In the genomic region with DNA sequence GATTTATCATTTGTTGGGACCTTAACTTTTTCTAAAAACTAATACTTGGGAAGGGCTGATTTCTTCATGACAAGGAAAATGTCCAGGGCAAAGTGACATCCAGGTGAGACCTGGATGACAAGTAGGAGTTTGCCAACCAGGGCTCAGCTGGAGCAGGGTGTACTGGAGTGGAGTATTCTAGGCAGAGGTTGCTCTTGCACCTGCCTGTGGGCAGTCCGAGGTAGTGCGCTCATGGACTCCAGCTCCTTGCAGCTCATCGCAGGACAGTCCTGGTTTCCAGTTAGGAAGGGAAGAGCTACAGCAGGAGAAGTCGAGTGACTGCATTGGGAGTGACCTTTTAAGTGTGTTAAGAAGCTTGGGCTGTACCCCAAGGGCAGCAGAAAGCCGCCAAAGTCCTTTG, we compare ENCODE assay signal across 1 cellular context.
TF ChIP-seq lines count a peak whose summit lies in the region.

No MANE protein-coding gene starts in this region.

TF ChIP-seq in GM23338, 12 proteins besides CTCF, POLR2A, EP300 and RAD21 (continued from another document):
- TF ChIP-seq, protein P1, sequence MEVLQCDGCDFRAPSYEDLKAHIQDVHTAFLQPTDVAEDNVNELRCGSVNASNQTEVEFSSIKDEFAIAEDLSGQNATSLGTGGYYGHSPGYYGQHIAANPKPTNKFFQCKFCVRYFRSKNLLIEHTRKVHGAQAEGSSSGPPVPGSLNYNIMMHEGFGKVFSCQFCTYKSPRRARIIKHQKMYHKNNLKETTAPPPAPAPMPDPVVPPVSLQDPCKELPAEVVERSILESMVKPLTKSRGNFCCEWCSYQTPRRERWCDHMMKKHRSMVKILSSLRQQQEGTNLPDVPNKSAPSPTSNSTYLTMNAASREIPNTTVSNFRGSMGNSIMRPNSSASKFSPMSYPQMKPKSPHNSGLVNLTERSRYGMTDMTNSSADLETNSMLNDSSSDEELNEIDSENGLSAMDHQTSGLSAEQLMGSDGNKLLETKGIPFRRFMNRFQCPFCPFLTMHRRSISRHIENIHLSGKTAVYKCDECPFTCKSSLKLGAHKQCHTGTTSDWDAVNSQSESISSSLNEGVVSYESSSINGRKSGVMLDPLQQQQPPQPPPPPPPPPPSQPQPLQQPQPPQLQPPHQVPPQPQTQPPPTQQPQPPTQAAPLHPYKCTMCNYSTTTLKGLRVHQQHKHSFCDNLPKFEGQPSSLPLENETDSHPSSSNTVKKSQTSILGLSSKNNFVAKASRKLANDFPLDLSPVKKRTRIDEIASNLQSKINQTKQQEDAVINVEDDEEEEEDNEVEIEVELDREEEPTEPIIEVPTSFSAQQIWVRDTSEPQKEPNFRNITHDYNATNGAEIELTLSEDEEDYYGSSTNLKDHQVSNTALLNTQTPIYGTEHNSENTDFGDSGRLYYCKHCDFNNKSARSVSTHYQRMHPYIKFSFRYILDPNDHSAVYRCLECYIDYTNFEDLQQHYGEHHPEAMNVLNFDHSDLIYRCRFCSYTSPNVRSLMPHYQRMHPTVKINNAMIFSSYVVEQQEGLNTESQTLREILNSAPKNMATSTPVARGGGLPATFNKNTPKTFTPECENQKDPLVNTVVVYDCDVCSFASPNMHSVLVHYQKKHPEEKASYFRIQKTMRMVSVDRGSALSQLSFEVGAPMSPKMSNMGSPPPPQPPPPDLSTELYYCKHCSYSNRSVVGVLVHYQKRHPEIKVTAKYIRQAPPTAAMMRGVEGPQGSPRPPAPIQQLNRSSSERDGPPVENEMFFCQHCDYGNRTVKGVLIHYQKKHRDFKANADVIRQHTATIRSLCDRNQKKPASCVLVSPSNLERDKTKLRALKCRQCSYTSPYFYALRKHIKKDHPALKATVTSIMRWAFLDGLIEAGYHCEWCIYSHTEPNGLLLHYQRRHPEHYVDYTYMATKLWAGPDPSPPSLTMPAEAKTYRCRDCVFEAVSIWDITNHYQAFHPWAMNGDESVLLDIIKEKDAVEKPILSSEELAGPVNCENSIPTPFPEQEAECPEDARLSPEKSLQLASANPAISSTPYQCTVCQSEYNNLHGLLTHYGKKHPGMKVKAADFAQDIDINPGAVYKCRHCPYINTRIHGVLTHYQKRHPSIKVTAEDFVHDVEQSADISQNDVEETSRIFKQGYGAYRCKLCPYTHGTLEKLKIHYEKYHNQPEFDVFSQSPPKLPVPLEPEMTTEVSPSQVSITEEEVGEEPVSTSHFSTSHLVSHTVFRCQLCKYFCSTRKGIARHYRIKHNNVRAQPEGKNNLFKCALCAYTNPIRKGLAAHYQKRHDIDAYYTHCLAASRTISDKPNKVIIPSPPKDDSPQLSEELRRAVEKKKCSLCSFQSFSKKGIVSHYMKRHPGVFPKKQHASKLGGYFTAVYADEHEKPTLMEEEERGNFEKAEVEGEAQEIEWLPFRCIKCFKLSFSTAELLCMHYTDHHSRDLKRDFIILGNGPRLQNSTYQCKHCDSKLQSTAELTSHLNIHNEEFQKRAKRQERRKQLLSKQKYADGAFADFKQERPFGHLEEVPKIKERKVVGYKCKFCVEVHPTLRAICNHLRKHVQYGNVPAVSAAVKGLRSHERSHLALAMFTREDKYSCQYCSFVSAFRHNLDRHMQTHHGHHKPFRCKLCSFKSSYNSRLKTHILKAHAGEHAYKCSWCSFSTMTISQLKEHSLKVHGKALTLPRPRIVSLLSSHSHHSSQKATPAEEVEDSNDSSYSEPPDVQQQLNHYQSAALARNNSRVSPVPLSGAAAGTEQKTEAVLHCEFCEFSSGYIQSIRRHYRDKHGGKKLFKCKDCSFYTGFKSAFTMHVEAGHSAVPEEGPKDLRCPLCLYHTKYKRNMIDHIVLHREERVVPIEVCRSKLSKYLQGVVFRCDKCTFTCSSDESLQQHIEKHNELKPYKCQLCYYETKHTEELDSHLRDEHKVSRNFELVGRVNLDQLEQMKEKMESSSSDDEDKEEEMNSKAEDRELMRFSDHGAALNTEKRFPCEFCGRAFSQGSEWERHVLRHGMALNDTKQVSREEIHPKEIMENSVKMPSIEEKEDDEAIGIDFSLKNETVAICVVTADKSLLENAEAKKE (CRISPR knock-in tag; IDR thresholded peaks at IDR 0.05) = no peak
